In genomic region chr16:19599968-19600716, GRCh38 we compare ENCODE assay signal across 13 cellular contexts.
"Had no signal": no experiment of that assay in that cellular context is flagged by ENCODE, and none has a peak within 500 bp of the region (broad histone marks: within the 10 kb centered on the region; RNA-seq: fewer than 3 reads in every experiment).

No MANE protein-coding gene starts in this region.

- H3K4me1 Mint-ChIP-seq: T-helper 17 cell had no signal

- H3K4me3 Mint-ChIP-seq: activated CD4-positive, alpha-beta T cell treated with anti-CD3 and anti-CD28 coated beads, Interleukin-2, amount 10 ng/mL, durations not matched to agents 7 days and 5 days; activated T-helper 1 cell treated with anti-CD3 and anti-CD28 coated beads, Interleukin-12 subunit alpha, Interleukin-12 subunit beta, Interleukin-2, Interleukin-4 antibody, amounts not matched to agents 30 ng/mL and 10 ng/mL and 1 ng/mL, durations not matched to agents 14 hours and 24 hours and 36 hours; naive thymus-derived CD8-positive, alpha-beta T cell; T-helper 17 cell had no signal

- H3K27ac Mint-ChIP-seq: activated CD4-positive, alpha-beta T cell treated with anti-CD3 and anti-CD28 coated beads, Interleukin-2, amount 10 ng/mL, durations not matched to agents 7 days and 5 days; activated T-helper 1 cell treated with anti-CD3 and anti-CD28 coated beads, Interleukin-12 subunit alpha, Interleukin-12 subunit beta, Interleukin-2, Interleukin-4 antibody, amounts not matched to agents 30 ng/mL and 10 ng/mL and 1 ng/mL, durations not matched to agents 14 hours and 24 hours and 36 hours; naive thymus-derived CD8-positive, alpha-beta T cell; T-helper 17 cell had no signal

- H3K27me3 Mint-ChIP-seq: activated CD4-positive, alpha-beta T cell treated with anti-CD3 and anti-CD28 coated beads, Interleukin-2, amount 10 ng/mL, durations not matched to agents 7 days and 5 days; naive thymus-derived CD8-positive, alpha-beta T cell; T-helper 17 cell had no signal

- H3K9me3 Mint-ChIP-seq: activated CD4-positive, alpha-beta T cell treated with anti-CD3 and anti-CD28 coated beads, Interleukin-2, amount 10 ng/mL, durations not matched to agents 7 days and 5 days; activated T-helper 1 cell treated with anti-CD3 and anti-CD28 coated beads, Interleukin-12 subunit alpha, Interleukin-12 subunit beta, Interleukin-2, Interleukin-4 antibody, amounts not matched to agents 30 ng/mL and 10 ng/mL and 1 ng/mL, durations not matched to agents 14 hours and 24 hours and 36 hours had no signal

- DNase-seq: activated CD4-positive, alpha-beta T cell treated with anti-CD3 and anti-CD28 coated beads, Interleukin-2, amount 10 ng/mL, durations not matched to agents 7 days and 5 days; aorta; cerebellar nuclear complex; dermis blood vessel endothelial cell; erythroblast; mucosa of descending colon; naive thymus-derived CD8-positive, alpha-beta T cell; occipital lobe; stimulated activated CD4-positive, alpha-beta T cell treated with anti-CD3 and anti-CD28 coated beads, Interleukin-4, amount 100 ng/mL, for 1 hour; stimulated activated naive CD4-positive, alpha-beta T cell; T-helper 17 cell; upper lobe of left lung had no signal

- H3K27me3 ChIP-seq: upper lobe of left lung had no signal

- H3K27ac ChIP-seq: upper lobe of left lung had no signal
